In the genomic region with DNA sequence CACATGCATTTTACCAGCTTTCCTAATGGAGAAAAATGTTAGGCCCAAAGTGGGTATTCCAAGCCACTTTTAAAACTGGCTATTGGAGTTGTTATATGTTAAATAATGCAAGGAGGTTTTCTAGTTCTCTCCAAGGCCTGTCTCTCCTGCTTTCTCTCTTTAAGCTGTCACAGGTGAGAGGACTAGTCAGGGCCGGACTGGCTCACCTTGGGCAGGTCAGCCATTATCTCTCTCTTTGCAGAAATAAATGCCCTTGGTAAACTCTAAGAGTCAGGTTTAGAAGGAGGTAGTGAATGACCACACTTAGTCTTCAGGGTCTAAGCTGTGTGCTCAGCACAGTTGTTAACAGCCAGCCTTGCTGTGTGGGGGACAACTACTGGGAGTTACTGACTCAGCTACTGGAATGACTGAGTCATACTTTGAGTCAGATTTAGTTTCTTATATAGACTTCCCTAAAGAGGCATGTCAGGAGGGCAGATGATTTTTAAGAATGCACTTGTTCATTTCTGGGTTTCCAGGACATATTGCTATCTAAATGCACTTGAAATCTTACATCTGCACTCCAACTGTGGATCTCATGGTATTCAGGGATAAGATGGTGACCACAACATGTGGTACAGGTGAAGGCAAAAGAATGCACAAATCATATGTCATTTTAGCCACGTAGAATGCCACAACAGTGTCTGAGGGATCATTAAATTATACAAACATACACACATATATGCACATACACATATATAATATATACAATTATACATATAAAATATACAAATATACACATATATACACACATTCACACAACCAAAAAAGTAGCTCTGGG, we compare ENCODE assay signal across 9 cellular contexts.
DNase-seq lines count a peak whose midpoint lies in the region; ATAC-seq, FAIRE-seq and TF ChIP-seq lines count a peak whose summit lies in the region.
"Had no signal": no experiment of that assay in that cellular context is flagged by ENCODE, and none has a peak within 500 bp of the region (broad histone marks: within the 10 kb centered on the region; RNA-seq: fewer than 3 reads in every experiment).

No MANE protein-coding gene starts in this region.

- H3K4me1 ChIP-seq in mesodermal cell (ENCODE audit: control insufficient read depth, insufficient read depth, low read length, poor library complexity, severe bottlenecking) = peaks cover 10% of the 10 kb centered on the region

- H3K27ac ChIP-seq in mesodermal cell (ENCODE audit: low read depth, low read length, severe bottlenecking) = peak overlapping the region; percentile 73

- no peak for FAIRE-seq in GM19239 (lab: Jason Lieb, UNC)

- no peak overlapping the region for H3K4me3 ChIP-seq in GM12865 (ENCODE audit: low read depth, low read length)
- H3K4me3 ChIP-seq in mesodermal cell (ENCODE audit: extremely low read depth, insufficient read depth, low read length, poor library complexity, severe bottlenecking) = no peak overlapping the region

- no peaks in the 10 kb centered on the region for H3K9me3 ChIP-seq in mesodermal cell (ENCODE audit: control insufficient read depth, low read length)

- ATAC-seq in GM21529 (IDR thresholded peaks at IDR 0.05; ENCODE audit: unreplicated experiment) = peak; percentile 99
- peak; percentile 96 to 100 for ATAC-seq in activated naive CD4-positive, alpha-beta T cell treated with anti-CD3 and anti-CD28 coated beads, Interleukin-2, amount 50 U/mL, for 72 hours

- no peaks in the 10 kb centered on the region for H3K36me3 Mint-ChIP-seq in activated naive CD4-positive, alpha-beta T cell treated with anti-CD3 and anti-CD28 coated beads, Interleukin-2, amount 50 U/mL, for 72 hours

- no peaks in the 10 kb centered on the region for H3K36me3 ChIP-seq in mesodermal cell (ENCODE audit: control insufficient read depth, insufficient read depth, low read length)

- no peak for TF ChIP-seq CTCF in GM12865 (IDR thresholded peaks at IDR 0.05; ENCODE audit: insufficient read depth, low read depth, low read length, missing control alignments)

- DNase-seq in GM12865 (ENCODE audit: low read depth) (peak; percentile 60), HPDE6-E6E7 (ENCODE audit: extremely low spot score) (peak; percentile 80), NCI-H1436 treated with DMSO at 0.1 percent for 48 hours (lab: John Stamatoyannopoulos, UW) (no peak), GM19239 (ENCODE audit: insufficient read length, low spot score) (no peak), COLO668 (lab: John Stamatoyannopoulos, UW; ENCODE audit: unreplicated experiment) (no peak)
- peak in 1 of 2 donors; percentile 29 for DNase-seq in activated naive CD4-positive, alpha-beta T cell treated with anti-CD3 and anti-CD28 coated beads, Interleukin-2, amount 50 U/mL, for 72 hours (ENCODE audit: low spot score in 2 of 2)

- H3K9me3 Mint-ChIP-seq in activated naive CD4-positive, alpha-beta T cell treated with anti-CD3 and anti-CD28 coated beads, Interleukin-2, amount 50 U/mL, for 72 hours = no peaks in the 10 kb centered on the region
- H3K9me3 Mint-ChIP-seq: nephron had no signal

- WGBS in mesodermal cell (ENCODE audit: insufficient coverage in 2 of 2), 2 experiments = no CpG with 5 or more reads among the region's 2 CpGs

- peak overlapping the region in 1 of 2 donors; percentile 45 for H3K27ac Mint-ChIP-seq in activated naive CD4-positive, alpha-beta T cell treated with anti-CD3 and anti-CD28 coated beads, Interleukin-2, amount 50 U/mL, for 72 hours
- H3K27ac Mint-ChIP-seq: nephron had no signal

Comparison
In these comparisons a context has a peak if more than half of its experiments do, and no peak if none do; other contexts are left out.
1. DNase-seq: peak in GM12865 (single experiment) and HPDE6-E6E7 (single experiment); none in NCI-H1436 treated with DMSO at 0.1 percent for 48 hours (single experiment), GM19239 (single experiment) and COLO668 (single experiment).